8 cellular contexts compared by ENCODE assay signal in the genomic region with DNA sequence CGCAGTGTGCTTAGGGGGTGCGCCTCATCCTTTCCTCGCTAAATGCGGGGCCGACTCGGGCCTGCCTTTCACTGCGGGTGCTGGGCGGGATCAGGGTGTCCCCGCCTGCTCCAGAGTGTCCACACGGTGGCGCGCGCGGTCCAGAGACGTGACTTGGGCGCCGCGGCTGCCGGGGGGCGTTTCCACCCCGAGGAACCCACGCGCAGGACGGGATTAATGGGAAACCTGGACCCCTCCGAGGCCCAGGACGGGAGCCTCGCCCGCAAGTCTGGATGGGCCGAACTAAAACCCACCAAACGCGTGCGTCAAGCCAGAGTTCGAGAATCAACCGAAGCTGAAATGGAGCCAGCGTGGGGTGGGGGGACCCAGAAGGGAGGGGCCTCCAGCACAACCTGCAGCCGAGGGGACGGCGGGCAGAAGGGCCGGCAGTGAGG.
DNase-seq lines count a peak whose midpoint lies in the region; ATAC-seq and TF ChIP-seq lines count a peak whose summit lies in the region.

No MANE protein-coding gene starts in this region.

- TF ChIP-seq CTCF in A673 (conservative IDR thresholded peaks at IDR 0.05; ENCODE audit: low read depth, low read length): peak; percentile 99
- peak; percentile 85 for TF ChIP-seq CTCF in glutamatergic neuron (IDR thresholded peaks at IDR 0.05; ENCODE audit: partially characterized antibody, unreplicated experiment)
- TF ChIP-seq CTCF in osteoblast (IDR thresholded peaks at IDR 0.05; ENCODE audit: extremely low read depth, low read depth, low read length): peak; percentile 85

- H3K27me3 ChIP-seq in A673 (replicated peaks; ENCODE audit: insufficient read depth, low read depth, low read length, poor library complexity): no peaks in the 10 kb centered on the region
- H3K27me3 ChIP-seq in osteoblast (ENCODE audit: insufficient read depth, low read length): no peaks in the 10 kb centered on the region

- peaks cover 5% of the 10 kb centered on the region for H3K27me3 Mint-ChIP-seq in glutamatergic neuron (ENCODE audit: unreplicated experiment)

- peak overlapping the region; percentile 72 for H3K4me3 Mint-ChIP-seq in glutamatergic neuron (ENCODE audit: unreplicated experiment)

- H3K9me3 ChIP-seq in A673 (ENCODE audit: low read depth, low read length, poor library complexity, severe bottlenecking): peaks cover 3% of the 10 kb centered on the region
- no peaks in the 10 kb centered on the region for H3K9me3 ChIP-seq in osteoblast (ENCODE audit: low read depth, low read length)

- H3K4me2 ChIP-seq in osteoblast (ENCODE audit: insufficient read depth, low read length): peak overlapping the region; percentile 99

- peaks cover 21% of the 10 kb centered on the region for H3K4me1 Mint-ChIP-seq in glutamatergic neuron (ENCODE audit: low read depth, unreplicated experiment)

- ATAC-seq in GM18907 (IDR thresholded peaks at IDR 0.05; ENCODE audit: unreplicated experiment): peak; percentile 57
- peak; percentile 79 to 90 for ATAC-seq in activated naive CD4-positive, alpha-beta T cell treated with anti-CD3 and anti-CD28 coated beads, Interleukin-2, amount 50 U/mL, for 72 hours

- no peaks in the 10 kb centered on the region for H3K9me3 Mint-ChIP-seq in activated naive CD4-positive, alpha-beta T cell treated with anti-CD3 and anti-CD28 coated beads, Interleukin-2, amount 50 U/mL, for 72 hours
- H3K9me3 Mint-ChIP-seq in glutamatergic neuron (ENCODE audit: unreplicated experiment): peaks cover 2% of the 10 kb centered on the region

- H3K79me2 ChIP-seq in osteoblast (ENCODE audit: insufficient read depth, low read length): no peaks in the 10 kb centered on the region

- H3K27ac ChIP-seq in A673 (ENCODE audit: low read depth, low read length, poor library complexity, severe bottlenecking) (no peak overlapping the region), osteoblast (ENCODE audit: low read depth, low read length) (peak overlapping the region; percentile 79), temporal lobe (ENCODE audit: low read depth, low read length) (peak overlapping the region; percentile 38)

- BruUV-seq in A673 (replicated peaks; lab: Mats Ljungman, UMichigan): no TSS peak

- POLR2A ChIA-PET in A673 (lab: Charles Lee; ENCODE audit: low non-redundant PET): no interaction called here

- H3K36me3 Mint-ChIP-seq in activated naive CD4-positive, alpha-beta T cell treated with anti-CD3 and anti-CD28 coated beads, Interleukin-2, amount 50 U/mL, for 72 hours: peaks cover 0 to 12% of the 10 kb centered on the region in 2 donors
- H3K36me3 Mint-ChIP-seq in glutamatergic neuron (ENCODE audit: unreplicated experiment): peaks cover 3% of the 10 kb centered on the region

- peak; percentile 90 for DNase-seq in A673 (ENCODE audit: low spot score)
- DNase-seq in LHCN-M2 (ENCODE audit: low read depth): peak; percentile 79
- DNase-seq in SKM-1 (lab: John Stamatoyannopoulos, UW; ENCODE audit: unreplicated experiment): peak; percentile 8
- peak; percentile 84 to 94 for DNase-seq in activated naive CD4-positive, alpha-beta T cell treated with anti-CD3 and anti-CD28 coated beads, Interleukin-2, amount 50 U/mL, for 72 hours (ENCODE audit: low spot score in 2 of 2)
- DNase-seq in glutamatergic neuron: peak; percentile 93
- peak; percentile 99 for DNase-seq in osteoblast (ENCODE audit: insufficient read length, low spot score, missing footprints)

- no peaks in the 10 kb centered on the region for H3K4me1 ChIP-seq in A673 (ENCODE audit: insufficient read depth, low read length, poor library complexity, severe bottlenecking)
- H3K4me1 ChIP-seq in osteoblast (ENCODE audit: insufficient read depth, low read length): peaks cover 32% of the 10 kb centered on the region

- H3K36me3 ChIP-seq in A673 (ENCODE audit: insufficient read depth, low read length, poor library complexity, severe bottlenecking): no peaks in the 10 kb centered on the region
- H3K36me3 ChIP-seq in osteoblast (ENCODE audit: insufficient read depth, low read length): no peaks in the 10 kb centered on the region

- H2AFZ ChIP-seq in osteoblast (ENCODE audit: low read length): peak overlapping the region; percentile 91

- intact Hi-C loops in A673 (cut with micrococcal nuclease; ENCODE audit: unreplicated experiment): loop anchor here (2.0 to 5.0 kb wide), 2 partner anchors 377 to 1013 kb away; partner anchors contain the start of gene RAD52

- peak overlapping the region; percentile 55 for H3K4me3 ChIP-seq in A673 (ENCODE audit: low read depth, low read length, poor library complexity, severe bottlenecking)
- peak overlapping the region; percentile 85 for H3K4me3 ChIP-seq in osteoblast (ENCODE audit: insufficient read depth, low read length)

- peak overlapping the region in 1 of 2 donors; percentile 75 for H3K27ac Mint-ChIP-seq in activated naive CD4-positive, alpha-beta T cell treated with anti-CD3 and anti-CD28 coated beads, Interleukin-2, amount 50 U/mL, for 72 hours
- H3K27ac Mint-ChIP-seq in glutamatergic neuron (ENCODE audit: unreplicated experiment): no peak overlapping the region

- CTCF ChIA-PET in A673 (lab: Charles Lee): interaction anchor here (0.6 kb wide), 1 partner anchor 188 kb away, joined by 3 read pairs; no protein-coding TSS in a partner anchor

- H4K20me1 ChIP-seq in osteoblast (ENCODE audit: insufficient read depth, low read length): no peaks in the 10 kb centered on the region

Comparison
In these comparisons a context has a peak if more than half of its experiments do, and no peak if none do; other contexts are left out.
1. DNase-seq: peak in every context shown above with its lines; median percentile 99 in osteoblast; 93 in glutamatergic neuron; 90 in A673; 89 in activated naive CD4-positive, alpha-beta T cell treated with anti-CD3 and anti-CD28 coated beads, Interleukin-2, amount 50 U/mL, for 72 hours; 79 in LHCN-M2; 8 in SKM-1.